Comparison of ENCODE assay signal across 31 cellular contexts in genomic region chr9:124479371-124479770, GRCh38. TPM values are rescaled to one million over a fixed set of nuclear protein-coding genes. Genes with fewer than 3 reads are reported as not detected.
DNase-seq lines count a peak whose midpoint lies in the region; ATAC-seq, FAIRE-seq and TF ChIP-seq lines count a peak whose summit lies in the region.
"Had no signal": no experiment of that assay in that cellular context is flagged by ENCODE, and none has a peak within 500 bp of the region (broad histone marks: within the 10 kb centered on the region; RNA-seq: fewer than 3 reads in every experiment).

No MANE protein-coding gene starts in this region.

- peak overlapping the region; percentile 94 for H3K4ac ChIP-seq in neuronal stem cell (ENCODE audit: low read length)

- H3K27me3 ChIP-seq in HepG2 (ENCODE audit: control insufficient read depth in 1 of 2, insufficient read depth in 2 of 2, low read length in 2 of 2) (peaks cover 4 to 44% of the 10 kb centered on the region in 2 experiments; a peak in 4 of 5 replicates), right lobe of liver (peaks cover 0 to 10% of the 10 kb centered on the region in 2 donors), neuronal stem cell (ENCODE audit: control insufficient read depth in 3 of 3, insufficient read depth in 3 of 3, low read depth in 1 of 3, low read length in 3 of 3) (peaks cover 0 to 79% (median 12%) of the 10 kb centered on the region in 3 experiments)
- H3K27me3 ChIP-seq: BE2C had no signal

- no peak for FAIRE-seq in HepG2 (lab: Jason Lieb, UNC)
- FAIRE-seq: A204.1, GM12878, GM12892, GM18507 had no signal

- H3K27ac ChIP-seq in HepG2 (ENCODE audit: extremely low read length, insufficient read depth, low read length), result no peak overlapping the region
- H3K27ac ChIP-seq in right lobe of liver, result no peak overlapping the region
- no peak overlapping the region for H3K27ac ChIP-seq in neuronal stem cell (replicated peaks; ENCODE audit: low read length)
- H3K27ac ChIP-seq: BLaER1 had no signal

- H2AK5ac ChIP-seq in neuronal stem cell (ENCODE audit: low read depth, low read length), result peak overlapping the region; percentile 100

- H3K9me3 ChIP-seq in HepG2 (ENCODE audit: low read length) (no peaks in the 10 kb centered on the region), right lobe of liver (no peaks in the 10 kb centered on the region), neuronal stem cell (replicated peaks in 1 of 2; ENCODE audit: control insufficient read depth in 2 of 2, insufficient read depth in 1 of 2, low read depth in 1 of 2, low read length in 2 of 2) (peaks cover 0 to 1% of the 10 kb centered on the region in 2 donors)
- H3K9me3 ChIP-seq: BE2C, BLaER1 had no signal

- TF ChIP-seq RAD21 in HepG2 (CRISPR knock-in tag; IDR thresholded peaks at IDR 0.05), result no peak
- no peak for TF ChIP-seq RAD21 in Ishikawa (IDR thresholded peaks at IDR 0.05; ENCODE audit: low read depth)

- BruUV-seq in HepG2 (replicated peaks; lab: Mats Ljungman, UMichigan), result no TSS peak

- H2AFZ ChIP-seq in HepG2 (ENCODE audit: low read length) (no peak overlapping the region), neuronal stem cell (ENCODE audit: low read length) (no peak overlapping the region)

- peak overlapping the region; percentile 92 for H2BK12ac ChIP-seq in neuronal stem cell (ENCODE audit: low read length)

- no peaks in the 10 kb centered on the region for H4K20me1 ChIP-seq in HepG2 (ENCODE audit: insufficient read depth, low read length)
- H4K20me1 ChIP-seq: BLaER1 had no signal

- H3K4me1 ChIP-seq in HepG2 (ENCODE audit: insufficient read depth, low read length), result peaks cover 31% of the 10 kb centered on the region
- H3K4me1 ChIP-seq in right lobe of liver, result peaks cover 0 to 3% (median 0%) of the 10 kb centered on the region in 4 donors
- H3K4me1 ChIP-seq in neuronal stem cell (ENCODE audit: control insufficient read depth in 2 of 2, insufficient read depth in 1 of 2, low read depth in 1 of 2, low read length in 2 of 2), result peaks cover 14 to 35% of the 10 kb centered on the region in 2 donors

- DNase-seq in HepG2 (ENCODE audit: low spot score) (no peak), right lobe of liver (no peak), neuronal stem cell (ENCODE audit: low spot score) (no peak)
- no peak for DNase-seq in stimulated activated naive CD8-positive, alpha-beta T cell treated with anti-CD3 and anti-CD28 coated beads, Interleukin-15, Interleukin-2, amounts not matched to agents 100 U/mL and 50 U/mL, for 24 hours
- DNase-seq: 8988T; ACHN; BE2C; C1 segment of cervical spinal cord; CD4-positive, alpha-beta memory T cell; CD4-positive, CD25-positive, alpha-beta regulatory T cell; CD8-positive, alpha-beta memory T cell; COR-L47; DMS 273 treated with DMSO at 0.1 percent for 48 hours; DMS153; DMS53; DMS79; DND-41; EL; GDM1 had no signal

- H3K9ac ChIP-seq in HepG2 (ENCODE audit: insufficient read depth, low read depth, low read length), result no peak overlapping the region
- H3K9ac ChIP-seq in neuronal stem cell (ENCODE audit: low read depth, low read length, poor library complexity), result no peak overlapping the region
- H3K9ac ChIP-seq: BLaER1 had no signal

- H3K4me2 ChIP-seq in HepG2 (ENCODE audit: low read depth, low read length), result no peak overlapping the region
- no peak overlapping the region for H3K4me2 ChIP-seq in neuronal stem cell (ENCODE audit: insufficient read depth, low read length, poor library complexity, severe bottlenecking)
- H3K4me2 ChIP-seq: BLaER1 had no signal

- H3K4me3 ChIP-seq in HepG2 (replicated peaks in 1 of 3; ENCODE audit: insufficient read depth in 1 of 3, low read depth in 2 of 3, low read length in 3 of 3), result no peak overlapping the region
- no peak overlapping the region for H3K4me3 ChIP-seq in right lobe of liver
- no peak overlapping the region for H3K4me3 ChIP-seq in neuronal stem cell (ENCODE audit: low read length in 2 of 2)
- H3K4me3 ChIP-seq: BLaER1, GM12878 had no signal

- H2BK120ac ChIP-seq in neuronal stem cell (ENCODE audit: low read depth, low read length), result peak overlapping the region; percentile 100

- H3K18ac ChIP-seq in neuronal stem cell (ENCODE audit: low read length), result peak overlapping the region; percentile 84

- H3K36me3 ChIP-seq in HepG2 (replicated peaks in 1 of 2; ENCODE audit: control insufficient read depth in 1 of 2, insufficient read depth in 2 of 2, low read length in 2 of 2) (no peaks in the 10 kb centered on the region), right lobe of liver (no peaks in the 10 kb centered on the region), neuronal stem cell (replicated peaks in 1 of 2; ENCODE audit: control insufficient read depth in 2 of 2, insufficient read depth in 2 of 2, low read length in 2 of 2) (no peaks in the 10 kb centered on the region)
- H3K36me3 ChIP-seq: BE2C, BLaER1 had no signal

- CTCF ChIA-PET in HepG2 (lab: Yijun Ruan, JAX; ENCODE audit: low intra/inter-chr PET ratio, low total read pairs), result no interaction called here

- H2BK5ac ChIP-seq in neuronal stem cell (ENCODE audit: low read length), result peak overlapping the region; percentile 95

- H3K14ac ChIP-seq in neuronal stem cell (ENCODE audit: low read length), result peak overlapping the region; percentile 49

- in situ Hi-C loops in HepG2 (cut with HindIII; ENCODE audit: extremely low pct_ligation_motif_present, low pct_unique_long_range_greater_than_20kb), result no loop called here

- no peak for TF ChIP-seq EP300 in HepG2 (IDR thresholded peaks at IDR 0.05; ENCODE audit: low read depth in 2 of 2, low read length in 2 of 2)
- no peak for TF ChIP-seq EP300 in HepG2 (CRISPR knock-in tag; IDR thresholded peaks at IDR 0.05; ENCODE audit: borderline replicate concordance)
- TF ChIP-seq EP300 in Ishikawa (IDR thresholded peaks at IDR 0.05; ENCODE audit: borderline replicate concordance), result no peak

- H4K91ac ChIP-seq in neuronal stem cell (ENCODE audit: low read depth, low read length, poor library complexity), result no peak overlapping the region

- intact Hi-C loops in HepG2 (cut with micrococcal nuclease; ENCODE audit: unreplicated experiment) (loop anchor here (5.0 kb wide), 1 partner anchor 58 kb away; no protein-coding TSS in a partner anchor), right lobe of liver (cut with DNase I) (no loop called here)

- POLR2A ChIA-PET in HepG2 (lab: Yijun Ruan, JAX), result no interaction called here

- H3K79me1 ChIP-seq in neuronal stem cell (ENCODE audit: low read depth, low read length), result no peaks in the 10 kb centered on the region

- peak overlapping the region; percentile 99 for H2BK15ac ChIP-seq in neuronal stem cell (ENCODE audit: low read length)

- 59% methylated on average over 3 of the region's 16 CpGs for WGBS in HepG2 (ENCODE audit: low lambda C conversion rate)
- WGBS in right lobe of liver (ENCODE audit: insufficient coverage, low coverage, low lambda C conversion rate, missing lambda C conversion rate), result 70% methylated on average over 4 of the region's 16 CpGs
- WGBS in neuronal stem cell (ENCODE audit: extremely low coverage in 2 of 2, insufficient read length in 2 of 2, insufficient replicate concordance in 1 of 2), 2 donors, result no CpG with 5 or more reads among the region's 16 CpGs

- H3K23ac ChIP-seq in neuronal stem cell (ENCODE audit: low read depth, low read length, poor library complexity), result no peak overlapping the region

- no peak for TF ChIP-seq POLR2A in HepG2 (IDR thresholded peaks at IDR 0.05; ENCODE audit: insufficient read depth in 1 of 2, low read depth in 2 of 2, low read length in 2 of 2)
- TF ChIP-seq POLR2A in right lobe of liver (IDR thresholded peaks at IDR 0.05), result no peak

- H3K79me2 ChIP-seq in HepG2 (ENCODE audit: insufficient read depth, low read length), result no peaks in the 10 kb centered on the region

- TF ChIP-seq CTCF in HepG2 (CRISPR knock-in tag; IDR thresholded peaks at IDR 0.05) (no peak), right lobe of liver (IDR thresholded peaks at IDR 0.05) (no peak)

- no peak overlapping the region for H4K8ac ChIP-seq in neuronal stem cell (ENCODE audit: low read depth, low read length)

- ATAC-seq in HepG2 (peak; percentile 1; the same call in 1 of the 3 replicates), right lobe of liver (no peak), HG03025 (IDR thresholded peaks at IDR 0.05; ENCODE audit: low FRiP score, unreplicated experiment) (no peak)
- no peak for ATAC-seq in stimulated activated naive CD8-positive, alpha-beta T cell treated with anti-CD3 and anti-CD28 coated beads, Interleukin-15, Interleukin-2, amounts not matched to agents 100 U/mL and 50 U/mL, for 24 hours

RNA-seq across cellular contexts. Expression of gene NR5A1, which starts 27.8 kb away (rescaled TPM):
- total RNA-seq in HepG2 (2016; rRNA removed; fragmentation: Illumina TruSeq; extraction: Trizol) (38.8 and 44.7 TPM in 2 replicates), right lobe of liver (under 1 TPM in 1 of 6 experiments, not detected in 5; 0.26 TPM)
- total RNA-seq in HepG2 (2016; cell fraction: cytosol; rRNA removed; fragmentation: Illumina TruSeq; extraction: Trizol; ENCODE audit: low read depth), result 7.2 and 7.8 TPM in 2 replicates
- 32.3 and 46.7 TPM in 2 replicates for total RNA-seq in HepG2 (2016; cell fraction: insoluble cytoplasmic fraction; rRNA removed; fragmentation: Illumina TruSeq; extraction: Trizol)
- total RNA-seq in HepG2 (2016; cell fraction: membrane; rRNA removed; fragmentation: Illumina TruSeq; extraction: Trizol), result 22.5 and 25.3 TPM in 2 replicates
- 26.4 and 32.4 TPM in 2 replicates for total RNA-seq in HepG2 (2016; cell fraction: nucleus; rRNA removed; fragmentation: Illumina TruSeq; extraction: Trizol)
- 28.9 and 43.2 TPM in 2 replicates for polyA plus RNA-seq in HepG2 (2011; rRNA removed)
- 25.4 and 37.8 TPM in 2 replicates for polyA plus RNA-seq in HepG2 (2011; cell fraction: cytosol; rRNA removed)
- 82.6 and 84.5 TPM in 2 replicates for polyA plus RNA-seq in HepG2 (2011; cell fraction: nucleus; rRNA removed)
- 22.4 and 32.6 TPM in 2 replicates for polyA plus RNA-seq in HepG2 (2012)
- polyA plus RNA-seq in HepG2 (2016; cell fraction: cytosol; fragmentation: Illumina TruSeq; extraction: Trizol; ENCODE audit: low read depth), result 6.7 and 7.0 TPM in 2 replicates
- 34.3 and 43.6 TPM in 2 replicates for polyA plus RNA-seq in HepG2 (2016; cell fraction: insoluble cytoplasmic fraction; fragmentation: Illumina TruSeq; extraction: Trizol; ENCODE audit: low read depth)
- 17.4 and 17.9 TPM in 2 replicates for polyA plus RNA-seq in HepG2 (2016; cell fraction: membrane; fragmentation: Illumina TruSeq; extraction: Trizol; ENCODE audit: low read depth)
- 59.8 and 63.0 TPM in 2 replicates for polyA plus RNA-seq in HepG2 (2016; cell fraction: nucleus; fragmentation: Illumina TruSeq; extraction: Trizol; ENCODE audit: insufficient read depth, low read depth)
- 75.6 TPM in 1 of 2 replicates, not detected in the other for polyA minus RNA-seq in HepG2 (2011; rRNA and poly(A)+ RNA removed; ENCODE audit: low replicate concordance)
- polyA minus RNA-seq in HepG2 (2011; cell fraction: cytosol; rRNA and poly(A)+ RNA removed), result 33.2 and 39.7 TPM in 2 replicates
- polyA minus RNA-seq in HepG2 (2011; cell fraction: nucleus; rRNA and poly(A)+ RNA removed), result 18.8 and 21.6 TPM in 2 replicates
- polyA plus RNA-seq in neuronal stem cell (2013, experiment 1 of 2), result 0.33 TPM
- 0.30 TPM for polyA plus RNA-seq in neuronal stem cell (2013, experiment 2 of 2)
- total RNA-seq: A673; CD4-positive, alpha-beta memory T cell; CD4-positive, CD25-positive, alpha-beta regulatory T cell; CD8-positive, alpha-beta memory T cell; Daoy had no signal
- polyA plus RNA-seq: AG04450; CD14-positive monocyte; CD4-positive, alpha-beta memory T cell; CD4-positive, CD25-positive, alpha-beta regulatory T cell; CD8-positive, alpha-beta memory T cell had no signal

RNA-seq across cellular contexts. Expression of gene ADGRD2, which starts 29.1 kb away (rescaled TPM):
- not detected in 2 replicates for total RNA-seq in HepG2 (2016; rRNA removed; fragmentation: Illumina TruSeq; extraction: Trizol)
- total RNA-seq in HepG2 (2016; cell fraction: cytosol; rRNA removed; fragmentation: Illumina TruSeq; extraction: Trizol; ENCODE audit: low read depth), result not detected in 2 replicates
- not detected in 2 replicates for total RNA-seq in HepG2 (2016; cell fraction: insoluble cytoplasmic fraction; rRNA removed; fragmentation: Illumina TruSeq; extraction: Trizol)
- total RNA-seq in HepG2 (2016; cell fraction: membrane; rRNA removed; fragmentation: Illumina TruSeq; extraction: Trizol), result not detected in 2 replicates
- not detected in 2 replicates for total RNA-seq in HepG2 (2016; cell fraction: nucleus; rRNA removed; fragmentation: Illumina TruSeq; extraction: Trizol)
- polyA plus RNA-seq in HepG2 (2011; rRNA removed), result not detected in 2 replicates
- not detected in 2 replicates for polyA plus RNA-seq in HepG2 (2011; cell fraction: cytosol; rRNA removed)
- polyA plus RNA-seq in HepG2 (2011; cell fraction: nucleus; rRNA removed), result not detected in 2 replicates
- not detected in 2 replicates for polyA plus RNA-seq in HepG2 (2012)
- polyA plus RNA-seq in HepG2 (2016; cell fraction: cytosol; fragmentation: Illumina TruSeq; extraction: Trizol; ENCODE audit: low read depth), result not detected in 2 replicates
- not detected in 2 replicates for polyA plus RNA-seq in HepG2 (2016; cell fraction: insoluble cytoplasmic fraction; fragmentation: Illumina TruSeq; extraction: Trizol; ENCODE audit: low read depth)
- not detected in 2 replicates for polyA plus RNA-seq in HepG2 (2016; cell fraction: membrane; fragmentation: Illumina TruSeq; extraction: Trizol; ENCODE audit: low read depth)
- not detected in 2 replicates for polyA plus RNA-seq in HepG2 (2016; cell fraction: nucleus; fragmentation: Illumina TruSeq; extraction: Trizol; ENCODE audit: insufficient read depth, low read depth)
- polyA minus RNA-seq in HepG2 (2011; rRNA and poly(A)+ RNA removed; ENCODE audit: low replicate concordance), result not detected in 2 replicates
- not detected in 2 replicates for polyA minus RNA-seq in HepG2 (2011; cell fraction: cytosol; rRNA and poly(A)+ RNA removed)
- not detected in 2 replicates for polyA minus RNA-seq in HepG2 (2011; cell fraction: nucleus; rRNA and poly(A)+ RNA removed)
- not detected for total RNA-seq in right lobe of liver
- polyA plus RNA-seq in neuronal stem cell (2013, experiment 1 of 2), result 0.54 TPM
- 0.58 TPM for polyA plus RNA-seq in neuronal stem cell (2013, experiment 2 of 2)
- total RNA-seq: A673; CD4-positive, alpha-beta memory T cell; CD4-positive, CD25-positive, alpha-beta regulatory T cell; CD8-positive, alpha-beta memory T cell; G401; GM12878 had no signal
- polyA plus RNA-seq: AG04450; CD14-positive monocyte; CD4-positive, alpha-beta memory T cell; CD4-positive, CD25-positive, alpha-beta regulatory T cell; CD8-positive, alpha-beta memory T cell; GM12878 had no signal

Comparison
In these comparisons a context has a peak if more than half of its experiments do, and no peak if none do; other contexts are left out.
1. RNA of gene NR5A1, which starts 27.8 kb away (total RNA-seq): 7.2 to 46.7 TPM in HepG2; 0.26 TPM in right lobe of liver; every median in the first group is over 4 times any median in the second.